In genomic region chr7:158856883-158857668, GRCh38 we compare ENCODE assay signal across 8 cellular contexts. TPM values are rescaled to one million over a fixed set of nuclear protein-coding genes. Genes with fewer than 3 reads are reported as not detected.
A peak's percentile ranks its signal among the peaks of the same experiment; 100 is the strongest.
DNase-seq lines count a peak whose midpoint lies in the region; ATAC-seq, FAIRE-seq and TF ChIP-seq lines count a peak whose summit lies in the region.

No MANE protein-coding gene starts in this region.

- POLR2A ChIA-PET in activated CD4-positive, alpha-beta T cell treated with anti-CD3 and anti-CD28 coated beads for 36 hours (lab: Charles Lee): no interaction called here

- intact Hi-C loops in activated CD4-positive, alpha-beta T cell treated with anti-CD3 and anti-CD28 coated beads for 36 hours (cut with DNase I, micrococcal nuclease): loop anchor here (1.0 to 2.0 kb wide), 8 partner anchors 7 to 200 kb away; partner anchors contain the start of genes ESYT2 (in 2 of the 2) and NCAPG2 (in 2 of the 2)

- no peak for ATAC-seq in activated CD4-positive, alpha-beta T cell treated with anti-CD3 and anti-CD28 coated beads for 36 hours
- peak; percentile 33 for ATAC-seq in HG03159 (IDR thresholded peaks at IDR 0.05; ENCODE audit: unreplicated experiment)
- no peak for ATAC-seq in activated naive CD8-positive, alpha-beta T cell treated with anti-CD3 and anti-CD28 coated beads, Interleukin-2, amount 50 U/mL, for 24 hours

- no peak for DNase-seq in activated CD4-positive, alpha-beta T cell treated with anti-CD3 and anti-CD28 coated beads for 36 hours
- DNase-seq in activated CD4-positive, alpha-beta T cell treated with anti-CD3 and anti-CD28 coated beads, Interleukin-2, amount 50 U/mL, for 48 hours: no peak
- no peak for DNase-seq in activated naive CD8-positive, alpha-beta T cell treated with anti-CD3 and anti-CD28 coated beads, Interleukin-2, amount 50 U/mL, for 24 hours
- DNase-seq in kidney epithelial cell (ENCODE audit: low read depth) (no peak), type B pancreatic cell (ENCODE audit: extremely low spot score, unreplicated experiment) (no peak), RKO (ENCODE audit: low spot score) (no peak), GM12892 (ENCODE audit: insufficient read length) (no peak)

- no peak for TF ChIP-seq POLR2A in GM12892 (IDR thresholded peaks at IDR 0.05; ENCODE audit: low read depth, low read length)

- TF ChIP-seq CTCF in kidney epithelial cell (IDR thresholded peaks at IDR 0.05; ENCODE audit: insufficient read depth, low read length, poor library complexity, severe bottlenecking) (no peak), type B pancreatic cell (conservative IDR thresholded peaks at IDR 0.05) (no peak)

- H3K4me3 ChIP-seq in kidney epithelial cell (ENCODE audit: low read depth, low read length): peak overlapping the region; percentile 89

- H3K27me3 Mint-ChIP-seq in activated CD4-positive, alpha-beta T cell treated with anti-CD3 and anti-CD28 coated beads for 36 hours: no peaks in the 10 kb centered on the region
- H3K27me3 Mint-ChIP-seq in activated naive CD8-positive, alpha-beta T cell treated with anti-CD3 and anti-CD28 coated beads, Interleukin-2, amount 50 U/mL, for 24 hours: no peaks in the 10 kb centered on the region
- H3K27me3 Mint-ChIP-seq in type B pancreatic cell: no peaks in the 10 kb centered on the region

- no peaks in the 10 kb centered on the region for H3K36me3 Mint-ChIP-seq in activated CD4-positive, alpha-beta T cell treated with anti-CD3 and anti-CD28 coated beads for 36 hours (ENCODE audit: low read depth)
- H3K36me3 Mint-ChIP-seq in activated naive CD8-positive, alpha-beta T cell treated with anti-CD3 and anti-CD28 coated beads, Interleukin-2, amount 50 U/mL, for 24 hours (ENCODE audit: low read depth): no peaks in the 10 kb centered on the region
- H3K36me3 Mint-ChIP-seq in type B pancreatic cell: peaks cover 6% of the 10 kb centered on the region

- no peaks in the 10 kb centered on the region for H3K9me3 Mint-ChIP-seq in activated CD4-positive, alpha-beta T cell treated with anti-CD3 and anti-CD28 coated beads for 36 hours (ENCODE audit: low read depth)
- H3K9me3 Mint-ChIP-seq in activated naive CD8-positive, alpha-beta T cell treated with anti-CD3 and anti-CD28 coated beads, Interleukin-2, amount 50 U/mL, for 24 hours: no peaks in the 10 kb centered on the region
- H3K9me3 Mint-ChIP-seq in type B pancreatic cell: peaks cover 1% of the 10 kb centered on the region

- no peak for FAIRE-seq in GM12892 (lab: Jason Lieb, UNC)

- H3K27me3 ChIP-seq in kidney epithelial cell (ENCODE audit: control insufficient read depth, insufficient read depth, low read length): no peaks in the 10 kb centered on the region

- CTCF ChIA-PET in activated CD4-positive, alpha-beta T cell treated with anti-CD3 and anti-CD28 coated beads for 36 hours (lab: Charles Lee): no interaction called here

- H3K36me3 ChIP-seq in kidney epithelial cell (ENCODE audit: control insufficient read depth, insufficient read depth, low read length): no peaks in the 10 kb centered on the region

- H3K27ac Mint-ChIP-seq in activated CD4-positive, alpha-beta T cell treated with anti-CD3 and anti-CD28 coated beads for 36 hours: no peak overlapping the region
- peak overlapping the region; percentile 76 for H3K27ac Mint-ChIP-seq in activated naive CD8-positive, alpha-beta T cell treated with anti-CD3 and anti-CD28 coated beads, Interleukin-2, amount 50 U/mL, for 24 hours
- H3K27ac Mint-ChIP-seq in type B pancreatic cell: peak overlapping the region; percentile 72

- H3K4me1 Mint-ChIP-seq in activated CD4-positive, alpha-beta T cell treated with anti-CD3 and anti-CD28 coated beads for 36 hours: peaks cover 26% of the 10 kb centered on the region
- H3K4me1 Mint-ChIP-seq in activated naive CD8-positive, alpha-beta T cell treated with anti-CD3 and anti-CD28 coated beads, Interleukin-2, amount 50 U/mL, for 24 hours: peaks cover 29% of the 10 kb centered on the region
- peaks cover 26% of the 10 kb centered on the region for H3K4me1 Mint-ChIP-seq in type B pancreatic cell (ENCODE audit: unreplicated experiment)

- H3K4me3 Mint-ChIP-seq in activated CD4-positive, alpha-beta T cell treated with anti-CD3 and anti-CD28 coated beads for 36 hours: peak overlapping the region; percentile 92
- peak overlapping the region; percentile 96 for H3K4me3 Mint-ChIP-seq in activated naive CD8-positive, alpha-beta T cell treated with anti-CD3 and anti-CD28 coated beads, Interleukin-2, amount 50 U/mL, for 24 hours
- peak overlapping the region; percentile 86 for H3K4me3 Mint-ChIP-seq in type B pancreatic cell

RNA-seq across cellular contexts. Expression of gene DYNC2I1, which starts 0.7 kb away (rescaled TPM):
- total RNA-seq in activated CD4-positive, alpha-beta T cell treated with anti-CD3 and anti-CD28 coated beads for 36 hours: 10 to 100 TPM; 14.0 to 15.2 TPM
- 6.8 and 7.2 TPM in 2 replicates for total RNA-seq in kidney epithelial cell
- 26.7 and 33.6 TPM in 2 replicates for total RNA-seq in type B pancreatic cell (ENCODE audit: low replicate concordance)
- 14.6 TPM for polyA plus RNA-seq in GM12892 (2012; ENCODE audit: missing spikeins)

RNA-seq across cellular contexts. Expression of gene ESYT2, which starts 27.8 kb away (rescaled TPM):
- total RNA-seq in activated CD4-positive, alpha-beta T cell treated with anti-CD3 and anti-CD28 coated beads for 36 hours: 10 to 100 TPM; 68.5 to 73.7 TPM
- 53.1 and 54.1 TPM in 2 replicates for total RNA-seq in kidney epithelial cell
- total RNA-seq in type B pancreatic cell (ENCODE audit: low replicate concordance): 42.1 and 89.4 TPM in 2 replicates
- polyA plus RNA-seq in GM12892 (2012; ENCODE audit: missing spikeins): 22.7 TPM
